In genomic region chr10:35349389-35349915, GRCh38 we compare ENCODE assay signal across 18 cellular contexts. TPM values are rescaled to one million over a fixed set of nuclear protein-coding genes. Genes with fewer than 3 reads are reported as not detected.
DNase-seq lines count a peak whose midpoint lies in the region; ATAC-seq lines count a peak whose summit lies in the region.
"Had no signal": no experiment of that assay in that cellular context is flagged by ENCODE, and none has a peak within 500 bp of the region (broad histone marks: within the 10 kb centered on the region; RNA-seq: fewer than 3 reads in every experiment).

No MANE protein-coding gene starts in this region.

- ATAC-seq in activated T-cell treated with anti-CD3 and anti-CD28 coated beads, Interleukin-2, amount 50 U/mL, for 4 hours, result peak; percentile 70 to 74
- ATAC-seq in stimulated activated effector memory CD8-positive, alpha-beta T cell treated with anti-CD3 and anti-CD28 coated beads, Interleukin-12 subunit alpha, Interleukin-12 subunit beta, amount 100 ng/mL, for 72 hours, result peak; percentile 84
- ATAC-seq in GM19324 (IDR thresholded peaks at IDR 0.05; ENCODE audit: low FRiP score, unreplicated experiment), result no peak
- ATAC-seq: GM23338, HCT116, K562 had no signal

- no peak overlapping the region for H3K27ac Mint-ChIP-seq in stimulated activated effector memory CD8-positive, alpha-beta T cell treated with anti-CD3 and anti-CD28 coated beads, Interleukin-12 subunit alpha, Interleukin-12 subunit beta, amount 100 ng/mL, for 72 hours

- H3K4me3 Mint-ChIP-seq in activated T-cell treated with anti-CD3 and anti-CD28 coated beads, Interleukin-2, amount 50 U/mL, for 4 hours, result no peak overlapping the region
- H3K4me3 Mint-ChIP-seq in stimulated activated effector memory CD8-positive, alpha-beta T cell treated with anti-CD3 and anti-CD28 coated beads, Interleukin-12 subunit alpha, Interleukin-12 subunit beta, amount 100 ng/mL, for 72 hours, result no peak overlapping the region
- H3K4me3 Mint-ChIP-seq: GM23338 had no signal

- peak overlapping the region; percentile 15 for H3K27ac ChIP-seq in caudate nucleus (ENCODE audit: low read depth, low read length)

- H3K27me3 Mint-ChIP-seq in activated T-cell treated with anti-CD3 and anti-CD28 coated beads, Interleukin-2, amount 50 U/mL, for 4 hours (ENCODE audit: low read depth), result no peaks in the 10 kb centered on the region

- peaks cover 8% of the 10 kb centered on the region for H3K36me3 Mint-ChIP-seq in activated T-cell treated with anti-CD3 and anti-CD28 coated beads, Interleukin-2, amount 50 U/mL, for 4 hours (ENCODE audit: insufficient read depth)
- no peaks in the 10 kb centered on the region for H3K36me3 Mint-ChIP-seq in stimulated activated effector memory CD8-positive, alpha-beta T cell treated with anti-CD3 and anti-CD28 coated beads, Interleukin-12 subunit alpha, Interleukin-12 subunit beta, amount 100 ng/mL, for 72 hours

- no peak for DNase-seq in activated T-cell treated with anti-CD3 and anti-CD28 coated beads, Interleukin-2, amount 50 U/mL, for 4 hours
- DNase-seq in activated T-cell treated with anti-CD3 and anti-CD28 coated beads, Interleukin-2, amount 50 U/mL, for 48 hours, result no peak
- DNase-seq in NCI-H69 (lab: John Stamatoyannopoulos, UW) (peak; percentile 30), caudate nucleus (lab: John Stamatoyannopoulos, UW) (no peak), ureter (ENCODE audit: low spot score) (no peak), SW 1271 (lab: John Stamatoyannopoulos, UW) (no peak)
- DNase-seq in stimulated activated effector memory CD8-positive, alpha-beta T cell treated with anti-CD3 and anti-CD28 coated beads, Interleukin-12 subunit alpha, Interleukin-12 subunit beta, amount 100 ng/mL, for 72 hours (ENCODE audit: low spot score in 2 of 2), result no peak
- DNase-seq: NCI-H1417 treated with DMSO at 0.1 percent for 48 hours; NCI-H2029; NCI-H2171; NCI-H446; NK-92 treated with Interleukin-12 subunit alpha and Interleukin-12 subunit beta, amount 100 ng/mL, for 24 hours; OCI-M1; SHP77 treated with DMSO at 0.1 percent for 48 hours had no signal

- H3K4me1 Mint-ChIP-seq in activated T-cell treated with anti-CD3 and anti-CD28 coated beads, Interleukin-2, amount 50 U/mL, for 4 hours (ENCODE audit: low read depth), result peaks cover 89% of the 10 kb centered on the region
- peaks cover 84% of the 10 kb centered on the region for H3K4me1 Mint-ChIP-seq in stimulated activated effector memory CD8-positive, alpha-beta T cell treated with anti-CD3 and anti-CD28 coated beads, Interleukin-12 subunit alpha, Interleukin-12 subunit beta, amount 100 ng/mL, for 72 hours

- no peaks in the 10 kb centered on the region for H3K9me3 Mint-ChIP-seq in activated T-cell treated with anti-CD3 and anti-CD28 coated beads, Interleukin-2, amount 50 U/mL, for 4 hours
- no peaks in the 10 kb centered on the region for H3K9me3 Mint-ChIP-seq in stimulated activated effector memory CD8-positive, alpha-beta T cell treated with anti-CD3 and anti-CD28 coated beads, Interleukin-12 subunit alpha, Interleukin-12 subunit beta, amount 100 ng/mL, for 72 hours
- H3K9me3 Mint-ChIP-seq: GM23338 had no signal

RNA-seq across cellular contexts. Expression of gene CCNY, which starts 13.1 kb away (rescaled TPM):
- 10 to 100 TPM; 54.8 to 61.6 (median 58.9) TPM for total RNA-seq in activated T-cell treated with anti-CD3 and anti-CD28 coated beads, Interleukin-2, amount 50 U/mL, for 4 hours
- 61.5 TPM for total RNA-seq in ureter
